10 cellular contexts compared by ENCODE assay signal in genomic region chr15:56249080-56249479, GRCh38. TPM values are rescaled to one million over a fixed set of nuclear protein-coding genes. Genes with fewer than 3 reads are reported as not detected.
DNase-seq lines count a peak whose midpoint lies in the region; ATAC-seq and TF ChIP-seq lines count a peak whose summit lies in the region.
"Had no signal": no experiment of that assay in that cellular context is flagged by ENCODE, and none has a peak within 500 bp of the region (broad histone marks: within the 10 kb centered on the region; RNA-seq: fewer than 3 reads in every experiment).

No MANE protein-coding gene starts in this region.

- no peaks in the 10 kb centered on the region for H3K36me3 ChIP-seq in Loucy (ENCODE audit: insufficient read depth, low read length)
- no peaks in the 10 kb centered on the region for H3K36me3 ChIP-seq in WERI-Rb-1
- no peaks in the 10 kb centered on the region for H3K36me3 ChIP-seq in right atrium auricular region

- no peak overlapping the region for H2AFZ ChIP-seq in Loucy (ENCODE audit: low read length)

- 0 out of 2 replicates have a peak, but pooled peaks cover 2% of the 10 kb centered on the region for H3F3A ChIP-seq in Loucy (ENCODE audit: low read depth)

- H3K4me3 ChIP-seq in Loucy (ENCODE audit: low read length, poor library complexity, severe bottlenecking) = no peak overlapping the region
- H3K4me3 ChIP-seq in WERI-Rb-1 (ENCODE audit: low read depth, low read length) = no peak overlapping the region
- H3K4me3 ChIP-seq in right atrium auricular region = no peak overlapping the region

- TF ChIP-seq CTCF in Loucy (conservative IDR thresholded peaks at IDR 0.05; ENCODE audit: low read length) (peak; percentile 79), WERI-Rb-1 (IDR thresholded peaks at IDR 0.05; ENCODE audit: low read depth, low read length) (peak; percentile 53; the same call in 1 of the 2 replicates), right atrium auricular region (IDR thresholded peaks at IDR 0.05) (no peak)

- H3K9me2 ChIP-seq in Loucy (replicated peaks; ENCODE audit: low read depth, low read length) = no peaks in the 10 kb centered on the region

- H3K79me2 ChIP-seq in Loucy (ENCODE audit: insufficient read depth, low read length) = peaks cover 9% of the 10 kb centered on the region

- no peak overlapping the region for H3K9ac ChIP-seq in Loucy (ENCODE audit: low read depth, low read length, poor library complexity, severe bottlenecking)

- H3K27ac ChIP-seq in WERI-Rb-1 (no peak overlapping the region), right atrium auricular region (no peak overlapping the region)
- H3K27ac ChIP-seq: HL-60 had no signal

- ATAC-seq in HG03432 (IDR thresholded peaks at IDR 0.05; ENCODE audit: unreplicated experiment) = no peak

- no peaks in the 10 kb centered on the region for H4K20me1 ChIP-seq in Loucy (ENCODE audit: insufficient read depth, low read length, poor library complexity, severe bottlenecking)

- no peaks in the 10 kb centered on the region for H3K27me3 ChIP-seq in Loucy (ENCODE audit: insufficient read depth, low read length, poor library complexity, severe bottlenecking)
- H3K27me3 ChIP-seq in WERI-Rb-1 (ENCODE audit: insufficient read depth, low read depth, severe bottlenecking) = no peaks in the 10 kb centered on the region
- no peaks in the 10 kb centered on the region for H3K27me3 ChIP-seq in right atrium auricular region

- H3K9me3 ChIP-seq in Loucy (ENCODE audit: insufficient read depth, low read depth, low read length) (no peaks in the 10 kb centered on the region), WERI-Rb-1 (ENCODE audit: severe bottlenecking) (no peaks in the 10 kb centered on the region), right atrium auricular region (no peaks in the 10 kb centered on the region)

- DNase-seq in ELR (ENCODE audit: low read depth) = peak; percentile 69
- DNase-seq in WERI-Rb-1 = peak; percentile 23
- peak; percentile 23 to 67 for DNase-seq in lung microvascular endothelial cell (ENCODE audit: low read depth in 2 of 2)
- DNase-seq in CD1c-positive myeloid dendritic cell (ENCODE audit: extremely low spot score) = no peak
- no peak for DNase-seq in right atrium auricular region (ENCODE audit: low spot score)
- DNase-seq in NCI-H2029 (lab: John Stamatoyannopoulos, UW) = no peak
- DNase-seq: stimulated activated CD4-positive, alpha-beta T cell treated with anti-CD3 and anti-CD28 coated beads, Interleukin-2, amount 100 ng/mL, for 24 hours had no signal

- H3K4me1 ChIP-seq in Loucy (ENCODE audit: insufficient read depth, low read length, poor library complexity, severe bottlenecking) (peaks cover 35% of the 10 kb centered on the region), right atrium auricular region (peaks cover 0 to 15% of the 10 kb centered on the region in 2 donors)

- H3K4me2 ChIP-seq in Loucy (ENCODE audit: low read depth, low read length, poor library complexity, severe bottlenecking) = no peak overlapping the region

RNA-seq across cellular contexts. Expression of gene RFX7, which starts 5.4 kb away (rescaled TPM):
- total RNA-seq in lung microvascular endothelial cell = 2.2 and 3.1 TPM in 2 replicates
- 1 to 10 TPM; 4.4 to 5.9 TPM for total RNA-seq in right atrium auricular region

Comparison
In these comparisons a context has a peak if more than half of its experiments do, and no peak if none do; other contexts are left out.
1. DNase-seq: peak in ELR (single experiment), WERI-Rb-1 (single experiment) and lung microvascular endothelial cell (2 of 2); none in CD1c-positive myeloid dendritic cell (single experiment), right atrium auricular region (single experiment) and NCI-H2029 (single experiment).
2. CTCF ChIP-seq: peak in Loucy (single experiment) and WERI-Rb-1 (single experiment); none in right atrium auricular region (0 of 2).